In genomic region chr21:20627594-20627993, GRCh38 we compare ENCODE assay signal across 21 cellular contexts.
"Had no signal": no experiment of that assay in that cellular context is flagged by ENCODE, and none has a peak within 500 bp of the region (broad histone marks: within the 10 kb centered on the region; RNA-seq: fewer than 3 reads in every experiment).

No MANE protein-coding gene starts in this region.

- ATAC-seq: gastrocnemius medialis; left cardiac atrium; lower lobe of right lung; natural killer cell treated with Interleukin-12 subunit alpha and Interleukin-12 subunit beta and Interleukin-15 and Interleukin-18, amount 100 ng/mL, for 72 hours; psoas muscle; right lobe of liver; stimulated activated memory B cell treated with anti-CD40 and anti-IgM and Interleukin-4, amounts not matched to agents 10 μg/mL and 1 μg/mL and 100 μg/mL, for 72 hours had no signal

- H3K9me3 ChIP-seq: gastrocnemius medialis, psoas muscle, right lobe of liver, vagina had no signal

- H3K27me3 ChIP-seq: esophagus muscularis mucosa, gastrocnemius medialis, right lobe of liver, spleen, tibial artery, upper lobe of left lung, vagina had no signal

- H3K27ac ChIP-seq: epithelial cell of prostate, esophagus muscularis mucosa, gastrocnemius medialis, left ventricle myocardium inferior, lower lobe of right lung, psoas muscle, right lobe of liver, spleen, tibial artery, upper lobe of left lung, vagina had no signal

- H3K36me3 ChIP-seq: esophagus muscularis mucosa, gastrocnemius medialis, left ventricle myocardium inferior, lower lobe of right lung, right lobe of liver, spleen, tibial artery, upper lobe of left lung, vagina had no signal

- H3K4me3 ChIP-seq: esophagus muscularis mucosa, gastrocnemius medialis, left ventricle myocardium inferior, lower lobe of right lung, psoas muscle, right lobe of liver, spleen, tibial artery, upper lobe of left lung, vagina had no signal

- DNase-seq: effector memory CD4-positive, alpha-beta T cell; gastrocnemius medialis; kidney; left cardiac atrium; left ventricle myocardium inferior; lower lobe of right lung; midbrain; psoas muscle; retina; right lobe of liver; spleen; stimulated activated CD4-positive, alpha-beta T cell treated with anti-CD3 and anti-CD28 coated beads, Interleukin-15, amount 100 ng/mL, for 24 hours; stimulated activated CD4-positive, alpha-beta T cell treated with anti-CD3 and anti-CD28 coated beads, Interleukin-1b, Interleukin-23, amount 100 ng/mL, for 48 hours; stimulated activated CD4-positive, alpha-beta T cell treated with anti-CD3 and anti-CD28 coated beads, Interleukin-4, amount 100 ng/mL, for 24 hours; tibial artery; upper lobe of left lung had no signal

- H3K4me1 ChIP-seq: esophagus muscularis mucosa, gastrocnemius medialis, left ventricle myocardium inferior, lower lobe of right lung, psoas muscle, right lobe of liver, spleen, tibial artery, upper lobe of left lung, vagina had no signal
